Comparison of ENCODE assay signal across 9 cellular contexts in the genomic region with DNA sequence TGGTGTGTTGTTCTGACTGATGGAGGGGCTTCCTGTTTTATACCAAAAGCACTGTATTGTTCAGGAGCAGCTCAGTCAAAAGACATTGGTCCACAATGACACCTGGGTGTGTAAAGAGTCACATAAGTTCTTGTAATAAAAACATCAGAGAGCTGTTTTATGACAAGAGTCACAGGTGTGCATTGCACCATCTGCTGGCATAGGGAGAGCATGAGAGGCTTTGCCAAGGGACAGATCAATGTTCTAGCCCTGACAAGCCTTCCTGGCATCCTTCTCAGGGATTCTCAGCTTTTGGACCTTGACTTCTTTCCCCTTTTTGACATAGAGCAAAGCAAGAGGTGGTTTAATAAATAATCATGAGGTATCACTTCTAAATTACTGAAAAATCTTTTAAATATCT. TPM values are rescaled to one million over a fixed set of nuclear protein-coding genes. Genes with fewer than 3 reads are reported as not detected.
DNase-seq lines count a peak whose midpoint lies in the region; ATAC-seq and TF ChIP-seq lines count a peak whose summit lies in the region.
"Had no signal": no experiment of that assay in that cellular context is flagged by ENCODE, and none has a peak within 500 bp of the region (broad histone marks: within the 10 kb centered on the region; RNA-seq: fewer than 3 reads in every experiment).

No MANE protein-coding gene starts in this region.

- H3K4me3 ChIP-seq in mammary epithelial cell (replicated peaks in 1 of 3; ENCODE audit: insufficient read depth in 1 of 3, low read depth in 2 of 3, low read length in 3 of 3) (no peak overlapping the region), psoas muscle (peak overlapping the region; percentile 42)

- no peak overlapping the region for H3K4me2 ChIP-seq in mammary epithelial cell (ENCODE audit: insufficient read depth, low read depth, low read length)

- H4K20me1 ChIP-seq in mammary epithelial cell (ENCODE audit: insufficient read depth, low read length) = no peaks in the 10 kb centered on the region

- no peaks in the 10 kb centered on the region for H3K4me1 ChIP-seq in mammary epithelial cell (ENCODE audit: insufficient read depth, low read length)
- peaks cover 69% of the 10 kb centered on the region for H3K4me1 ChIP-seq in psoas muscle

- H3K9ac ChIP-seq in mammary epithelial cell (ENCODE audit: insufficient read depth, low read length) = no peak overlapping the region

- in situ Hi-C loops in mammary epithelial cell (cut with MboI; ENCODE audit: low sequenced_read_pairs in 2 of 2) = no loop called here

- no peak overlapping the region for H2AFZ ChIP-seq in mammary epithelial cell (ENCODE audit: low read depth, low read length)

- intact Hi-C loops in mammary epithelial cell (cut with micrococcal nuclease) (loop anchor here (1.0 kb wide), 1 partner anchor 1680 kb away; no protein-coding TSS in a partner anchor), psoas muscle (cut with DNase I) (no loop called here)

- no TSS peak for BruUV-seq in mammary epithelial cell (replicated peaks; lab: Mats Ljungman, UMichigan)

- no peaks in the 10 kb centered on the region for H3K79me2 ChIP-seq in mammary epithelial cell (ENCODE audit: insufficient read depth, low read length)

- H3K27ac ChIP-seq in mammary epithelial cell (ENCODE audit: insufficient read depth, low read depth, low read length) = no peak overlapping the region
- peak overlapping the region; percentile 89 for H3K27ac ChIP-seq in psoas muscle

- H3K9me3 ChIP-seq in mammary epithelial cell (replicated peaks; ENCODE audit: insufficient read depth, low read length) (no peaks in the 10 kb centered on the region), psoas muscle (no peaks in the 10 kb centered on the region)

- dilution Hi-C loops in mammary epithelial cell (cut with HindIII; ENCODE audit: low sequenced_read_pairs) = no loop called here

- H3K27me3 ChIP-seq in mammary epithelial cell (ENCODE audit: insufficient read depth, low read length) (no peaks in the 10 kb centered on the region), psoas muscle (ENCODE audit: insufficient read depth in 3 of 3, low read length in 2 of 3) (no peaks in the 10 kb centered on the region)

- DNase-seq in DMS 273 (lab: John Stamatoyannopoulos, UW; ENCODE audit: unreplicated experiment) (peak; percentile 49), DMS 273 treated with DMSO at 0.1 percent for 48 hours (lab: John Stamatoyannopoulos, UW) (no peak), NCI-H2081 treated with DMSO at 0.1 percent for 48 hours (lab: John Stamatoyannopoulos, UW) (peak; percentile 18), mammary epithelial cell (peak; percentile 9), psoas muscle (peak; percentile 52 to 59), MV-4-11 (lab: John Stamatoyannopoulos, UW) (no peak)
- DNase-seq: 8988T had no signal

- TF ChIP-seq CTCF in mammary epithelial cell (conservative IDR thresholded peaks at IDR 0.05 in 1 of 2, IDR thresholded peaks at IDR 0.05 in 1 of 2; ENCODE audit: extremely low read depth in 1 of 2, insufficient read depth in 1 of 2, low read depth in 1 of 2, low read length in 2 of 2) = peak; percentile 30 to 70
- TF ChIP-seq CTCF in psoas muscle (IDR thresholded peaks at IDR 0.05) = no peak

- ATAC-seq in psoas muscle (peak; percentile 37 to 50 (median 42)), HG03432 (IDR thresholded peaks at IDR 0.05; ENCODE audit: unreplicated experiment) (no peak), GM21576 (IDR thresholded peaks at IDR 0.05; ENCODE audit: unreplicated experiment) (no peak)

- CTCF ChIA-PET in mammary epithelial cell (lab: Charles Lee; ENCODE audit: low non-redundant PET) = interaction anchor here (0.5 to 0.6 kb wide), 2 partner anchors 31 to 1039 kb away, joined by 3 to 5 read pairs; no protein-coding TSS in a partner anchor

- H3K36me3 ChIP-seq in mammary epithelial cell (ENCODE audit: insufficient read depth, low read length) = no peaks in the 10 kb centered on the region
- no peaks in the 10 kb centered on the region for H3K36me3 ChIP-seq in psoas muscle (ENCODE audit: insufficient read depth in 1 of 2, low read depth in 1 of 2)

RNA-seq across cellular contexts. Expression of gene ARPP21, which starts 20.5 kb away (rescaled TPM):
- total RNA-seq in mammary epithelial cell (not detected), psoas muscle (100 to 1,000 TPM in 3 of 4 donors, 10 to 100 TPM in 1; 99.6 to 336 (median 123) TPM)
- polyA plus RNA-seq in mammary epithelial cell (not detected), psoas muscle (100 to 1,000 TPM in 1 of 3 donors, 10 to 100 TPM in 2; 86.4 to 101 (median 99.9) TPM)
- polyA minus RNA-seq in mammary epithelial cell = not detected

Comparison
In these comparisons a context has a peak if more than half of its experiments do, and no peak if none do; other contexts are left out.
1. DNase-seq: peak in DMS 273 (single experiment), NCI-H2081 treated with DMSO at 0.1 percent for 48 hours (single experiment), mammary epithelial cell (single experiment) and psoas muscle (2 of 2); none in DMS 273 treated with DMSO at 0.1 percent for 48 hours (single experiment) and MV-4-11 (single experiment).
2. ATAC-seq: peak in psoas muscle (4 of 4); none in HG03432 (single experiment) and GM21576 (single experiment).
3. RNA of gene ARPP21, which starts 20.5 kb away (total RNA-seq): 99.6 to 336 TPM in psoas muscle; not detected in mammary epithelial cell; every median in the first group is over 100 times any median in the second.